12 cellular contexts compared by ENCODE assay signal in the genomic region with DNA sequence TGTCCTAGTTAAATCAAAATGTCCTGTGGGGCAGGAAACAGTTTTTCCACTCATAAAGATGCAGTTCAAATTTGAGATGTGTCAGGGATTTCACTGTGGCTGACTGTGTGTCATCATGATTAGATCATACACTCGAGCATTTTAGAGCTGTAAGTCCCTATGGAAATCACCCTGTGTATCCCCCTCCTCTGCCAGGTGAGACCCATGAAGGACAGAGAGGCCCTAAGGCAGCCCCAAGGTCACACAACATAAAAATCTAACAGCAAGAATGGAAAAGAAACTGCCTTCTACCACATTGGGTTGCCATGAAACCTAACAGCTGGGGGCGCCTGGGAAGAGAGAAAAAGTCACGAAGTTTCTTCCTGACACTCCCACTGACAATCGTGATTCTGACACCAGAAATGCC.
DNase-seq lines count a peak whose midpoint lies in the region; ATAC-seq and TF ChIP-seq lines count a peak whose summit lies in the region.
"Had no signal": no experiment of that assay in that cellular context is flagged by ENCODE, and none has a peak within 500 bp of the region (broad histone marks: within the 10 kb centered on the region; RNA-seq: fewer than 3 reads in every experiment).

No MANE protein-coding gene starts in this region.

- no peaks in the 10 kb centered on the region for H3K9me3 ChIP-seq in uterus
- H3K9me3 ChIP-seq in ascending aorta, result no peaks in the 10 kb centered on the region
- no peaks in the 10 kb centered on the region for H3K9me3 ChIP-seq in suprapubic skin
- H3K9me3 ChIP-seq: heart left ventricle had no signal

- CTCF ChIA-PET in activated CD8-positive, alpha-beta T cell treated with anti-CD3 and anti-CD28 coated beads for 36 hours (lab: Charles Lee), result no interaction called here
- CTCF ChIA-PET in activated CD8-positive, alpha-beta T cell treated with anti-CD3 and anti-CD28 coated beads, Interleukin-2, amount 10 ng/mL, durations not matched to agents 7 days and 5 days (lab: Charles Lee), result no interaction called here

- peaks cover 0 to 3% of the 10 kb centered on the region in 2 donors for H3K4me1 ChIP-seq in uterus
- peaks cover 9 to 49% of the 10 kb centered on the region in 2 donors for H3K4me1 ChIP-seq in ascending aorta
- peaks cover 6% of the 10 kb centered on the region for H3K4me1 ChIP-seq in suprapubic skin

- H3K27ac ChIP-seq in uterus (peak overlapping the region; percentile 8 to 59), ascending aorta (no peak overlapping the region), suprapubic skin (no peak overlapping the region)

- TF ChIP-seq POLR2A in uterus (IDR thresholded peaks at IDR 0.05) (no peak), suprapubic skin (IDR thresholded peaks at IDR 0.05) (no peak)

- no peaks in the 10 kb centered on the region for H3K36me3 Mint-ChIP-seq in activated CD8-positive, alpha-beta T cell treated with anti-CD3 and anti-CD28 coated beads for 36 hours (ENCODE audit: low read depth)
- H3K36me3 Mint-ChIP-seq in activated CD8-positive, alpha-beta T cell treated with anti-CD3 and anti-CD28 coated beads, Interleukin-2, amount 10 ng/mL, durations not matched to agents 7 days and 5 days (ENCODE audit: low read depth), result no peaks in the 10 kb centered on the region

- peak overlapping the region; percentile 34 for H3K27ac Mint-ChIP-seq in activated CD8-positive, alpha-beta T cell treated with anti-CD3 and anti-CD28 coated beads for 36 hours
- no peak overlapping the region for H3K27ac Mint-ChIP-seq in activated CD8-positive, alpha-beta T cell treated with anti-CD3 and anti-CD28 coated beads, Interleukin-2, amount 10 ng/mL, durations not matched to agents 7 days and 5 days
- H3K27ac Mint-ChIP-seq: activated T-cell treated with anti-CD3 and anti-CD28 coated beads, Interleukin-2, amount 50 U/mL, for 24 hours had no signal

- 59% methylated on average over 4 of the region's 4 CpGs for WGBS in suprapubic skin

- H3K9me3 Mint-ChIP-seq in activated CD8-positive, alpha-beta T cell treated with anti-CD3 and anti-CD28 coated beads for 36 hours, result no peaks in the 10 kb centered on the region
- H3K9me3 Mint-ChIP-seq in activated CD8-positive, alpha-beta T cell treated with anti-CD3 and anti-CD28 coated beads, Interleukin-2, amount 10 ng/mL, durations not matched to agents 7 days and 5 days (ENCODE audit: insufficient read depth), result no peaks in the 10 kb centered on the region
- H3K9me3 Mint-ChIP-seq: activated T-cell treated with anti-CD3 and anti-CD28 coated beads, Interleukin-2, amount 50 U/mL, for 24 hours had no signal

- H3K36me3 ChIP-seq in kidney epithelial cell (ENCODE audit: control insufficient read depth, insufficient read depth, low read length) (no peaks in the 10 kb centered on the region), uterus (no peaks in the 10 kb centered on the region), ascending aorta (no peaks in the 10 kb centered on the region), suprapubic skin (no peaks in the 10 kb centered on the region)
- H3K36me3 ChIP-seq: heart left ventricle had no signal

- H3K4me1 Mint-ChIP-seq in activated CD8-positive, alpha-beta T cell treated with anti-CD3 and anti-CD28 coated beads for 36 hours (ENCODE audit: low read depth), result peaks cover 21% of the 10 kb centered on the region
- no peaks in the 10 kb centered on the region for H3K4me1 Mint-ChIP-seq in activated CD8-positive, alpha-beta T cell treated with anti-CD3 and anti-CD28 coated beads, Interleukin-2, amount 10 ng/mL, durations not matched to agents 7 days and 5 days (ENCODE audit: low read depth)

- no peak for TF ChIP-seq EP300 in suprapubic skin (IDR thresholded peaks at IDR 0.05)

- H3K4me3 ChIP-seq in kidney epithelial cell (ENCODE audit: low read depth, low read length) (no peak overlapping the region), uterus (no peak overlapping the region), ascending aorta (no peak overlapping the region), suprapubic skin (no peak overlapping the region)
- H3K4me3 ChIP-seq: heart left ventricle, skin epidermis had no signal

- peak; percentile 30 for DNase-seq in activated CD8-positive, alpha-beta T cell treated with anti-CD3 and anti-CD28 coated beads for 36 hours
- DNase-seq in activated CD8-positive, alpha-beta T cell treated with anti-CD3 and anti-CD28 coated beads, Interleukin-2, amount 10 ng/mL, durations not matched to agents 7 days and 5 days, result no peak
- peak; percentile 41 for DNase-seq in amniotic epithelial cell (ENCODE audit: low read depth)
- DNase-seq in kidney epithelial cell (ENCODE audit: low read depth), result no peak
- DNase-seq in uterus, result no peak
- no peak for DNase-seq in ascending aorta (ENCODE audit: low spot score in 2 of 2)
- no peak for DNase-seq in Kasumi-1 (lab: John Stamatoyannopoulos, UW)
- no peak for DNase-seq in suprapubic skin (ENCODE audit: low spot score in 2 of 2)
- DNase-seq: activated T-cell treated with anti-CD3 and anti-CD28 coated beads, Interleukin-2, amount 50 U/mL, for 24 hours; effector CD4-positive, alpha-beta T cell; heart left ventricle had no signal

- intact Hi-C loops in activated CD8-positive, alpha-beta T cell treated with anti-CD3 and anti-CD28 coated beads for 36 hours (cut with micrococcal nuclease), result no loop called here
- intact Hi-C loops in uterus (cut with DNase I; ENCODE audit: low total_unique reads), result no loop called here
- intact Hi-C loops in ascending aorta (cut with DNase I), result no loop called here

- H3K27me3 Mint-ChIP-seq in activated CD8-positive, alpha-beta T cell treated with anti-CD3 and anti-CD28 coated beads for 36 hours, result peaks cover 21% of the 10 kb centered on the region
- H3K27me3 Mint-ChIP-seq in activated CD8-positive, alpha-beta T cell treated with anti-CD3 and anti-CD28 coated beads, Interleukin-2, amount 10 ng/mL, durations not matched to agents 7 days and 5 days (ENCODE audit: low read depth), result peaks cover 26% of the 10 kb centered on the region

- H3K4me3 Mint-ChIP-seq in activated CD8-positive, alpha-beta T cell treated with anti-CD3 and anti-CD28 coated beads for 36 hours, result no peak overlapping the region
- H3K4me3 Mint-ChIP-seq in activated CD8-positive, alpha-beta T cell treated with anti-CD3 and anti-CD28 coated beads, Interleukin-2, amount 10 ng/mL, durations not matched to agents 7 days and 5 days, result no peak overlapping the region
- H3K4me3 Mint-ChIP-seq: activated T-cell treated with anti-CD3 and anti-CD28 coated beads, Interleukin-2, amount 50 U/mL, for 24 hours had no signal

- no peak for TF ChIP-seq CTCF in activated CD8-positive, alpha-beta T cell treated with anti-CD3 and anti-CD28 coated beads for 36 hours (IDR thresholded peaks at IDR 0.05)
- TF ChIP-seq CTCF in kidney epithelial cell (IDR thresholded peaks at IDR 0.05; ENCODE audit: insufficient read depth, low read length, poor library complexity, severe bottlenecking) (peak; percentile 3), uterus (IDR thresholded peaks at IDR 0.05) (no peak), ascending aorta (IDR thresholded peaks at IDR 0.05) (no peak), suprapubic skin (IDR thresholded peaks at IDR 0.05) (no peak)

- POLR2A ChIA-PET in activated CD8-positive, alpha-beta T cell treated with anti-CD3 and anti-CD28 coated beads for 36 hours (lab: Charles Lee), result no interaction called here
- POLR2A ChIA-PET in activated CD8-positive, alpha-beta T cell treated with anti-CD3 and anti-CD28 coated beads, Interleukin-2, amount 10 ng/mL, durations not matched to agents 7 days and 5 days (lab: Charles Lee), result no interaction called here

- peak; percentile 52 for ATAC-seq in activated CD8-positive, alpha-beta T cell treated with anti-CD3 and anti-CD28 coated beads for 36 hours
- no peak for ATAC-seq in activated CD8-positive, alpha-beta T cell treated with anti-CD3 and anti-CD28 coated beads, Interleukin-2, amount 10 ng/mL, durations not matched to agents 7 days and 5 days

- H3K27me3 ChIP-seq in kidney epithelial cell (ENCODE audit: control insufficient read depth, insufficient read depth, low read length) (no peaks in the 10 kb centered on the region), uterus (no peaks in the 10 kb centered on the region), ascending aorta (no peaks in the 10 kb centered on the region), suprapubic skin (no peaks in the 10 kb centered on the region)

Comparison
In these comparisons a context has a peak if more than half of its experiments do, and no peak if none do; other contexts are left out.
1. DNase-seq: peak in activated CD8-positive, alpha-beta T cell treated with anti-CD3 and anti-CD28 coated beads for 36 hours (single experiment) and amniotic epithelial cell (single experiment); none in activated CD8-positive, alpha-beta T cell treated with anti-CD3 and anti-CD28 coated beads, Interleukin-2, amount 10 ng/mL, durations not matched to agents 7 days and 5 days (single experiment), kidney epithelial cell (single experiment), uterus (0 of 2), ascending aorta (0 of 2), Kasumi-1 (0 of 2) and suprapubic skin (0 of 2).
2. H3K27ac ChIP-seq: peak in uterus (2 of 2); none in ascending aorta (0 of 2) and suprapubic skin (single experiment).